ENCODE assay signal across 20 cellular contexts in genomic region chr11:90542092-90542491, GRCh38.
A peak's percentile ranks its signal among the peaks of the same experiment; 100 is the strongest.
DNase-seq lines count a peak whose midpoint lies in the region; FAIRE-seq and TF ChIP-seq lines count a peak whose summit lies in the region.
"Had no signal": no experiment of that assay in that cellular context is flagged by ENCODE, and none has a peak within 500 bp of the region (broad histone marks: within the 10 kb centered on the region; RNA-seq: fewer than 3 reads in every experiment).

No MANE protein-coding gene starts in this region.

- H4K91ac ChIP-seq in H1 (replicated peaks; ENCODE audit: insufficient read length, low read length): no peak overlapping the region

- no peak overlapping the region for H2AK5ac ChIP-seq in H1 (ENCODE audit: low read depth, low read length)

- H3K4me3 ChIP-seq in Caco-2 (ENCODE audit: low read depth, low read length) (no peak overlapping the region), OCI-LY3 (ENCODE audit: low read length) (no peak overlapping the region), H1 (ENCODE audit: extremely low read depth in 1 of 4, insufficient read depth in 2 of 4, low read depth in 3 of 4, low read length in 4 of 4) (no peak overlapping the region), osteoblast (ENCODE audit: insufficient read depth, low read length) (no peak overlapping the region)
- H3K4me3 ChIP-seq: A549 had no signal

- H4K20me1 ChIP-seq in OCI-LY3 (ENCODE audit: insufficient read depth, low read length) (no peaks in the 10 kb centered on the region), H1 (replicated peaks in 1 of 2; ENCODE audit: control insufficient read depth in 1 of 2, insufficient read depth in 2 of 2, low read length in 2 of 2) (no peaks in the 10 kb centered on the region), osteoblast (ENCODE audit: insufficient read depth, low read length) (no peaks in the 10 kb centered on the region)

- intact Hi-C loops in Caco-2 (cut with micrococcal nuclease; ENCODE audit: unreplicated experiment): loop anchor here (1.0 kb wide), 2 partner anchors 66 to 254 kb away; no protein-coding TSS in a partner anchor

- no peak overlapping the region for H3K56ac ChIP-seq in H1 (replicated peaks; ENCODE audit: insufficient read length, low read depth, low read length)

- DNase-seq in Caco-2 (no peak), H1 (ENCODE audit: low read depth in 1 of 2, low spot score in 2 of 2) (no peak), hypothalamus (lab: John Stamatoyannopoulos, UW) (no peak), NCI-H69 (lab: John Stamatoyannopoulos, UW) (no peak), NCI-H446 (lab: John Stamatoyannopoulos, UW) (no peak), osteoblast (ENCODE audit: insufficient read length, low spot score, missing footprints) (no peak)
- DNase-seq: DMS153, GOT3, IMR-90, KG1, NCI-H1105, NCI-H1436 treated with DMSO at 0.1 percent for 48 hours, NCI-H187 treated with DMSO at 0.1 percent for 48 hours, NCI-H446 treated with DMSO at 0.1 percent for 48 hours, NCI-H526, SHP77, T-cell had no signal

- no peaks in the 10 kb centered on the region for H3K79me1 ChIP-seq in H1 (ENCODE audit: low read depth, low read length)

- no peaks in the 10 kb centered on the region for H3K9me3 Mint-ChIP-seq in Caco-2 (ENCODE audit: unreplicated experiment)

- H2BK15ac ChIP-seq in H1 (ENCODE audit: low read length): no peak overlapping the region

- no peak overlapping the region for H2AFZ ChIP-seq in OCI-LY3 (ENCODE audit: low read depth, low read length)
- 0 out of 2 replicates have a peak overlapping the region, but pooled peaks have one; percentile 40 for H2AFZ ChIP-seq in H1 (ENCODE audit: low read length)
- H2AFZ ChIP-seq in osteoblast (ENCODE audit: low read length): no peak overlapping the region

- H3K9ac ChIP-seq in OCI-LY3 (ENCODE audit: low read length): no peak overlapping the region
- no peak overlapping the region for H3K9ac ChIP-seq in H1 (replicated peaks in 1 of 4; ENCODE audit: extremely low read depth in 1 of 4, low read depth in 3 of 4, low read length in 3 of 4)

- CTCF ChIA-PET in Caco-2 (lab: Charles Lee): interaction anchor here (0.8 to 1.0 kb wide), 3 partner anchors 107 to 254 kb away, joined by 3 to 5 read pairs (median 5); no protein-coding TSS in a partner anchor
- CTCF ChIA-PET in H1 (lab: Charles Lee; ENCODE audit: partially characterized antibody): interaction anchor here (1.0 to 1.6 kb wide), 2 partner anchors 81 to 158 kb away, joined by 3 read pairs; no protein-coding TSS in a partner anchor

- no peaks in the 10 kb centered on the region; the same call in 1 of the 2 replicates for H3K23me2 ChIP-seq in H1 (ENCODE audit: low read depth, low read length)

- TF ChIP-seq CTCF in 22Rv1 (IDR thresholded peaks at IDR 0.05): peak; percentile 35; the same call in 1 of the 2 replicates
- peak; percentile 8 to 19 for TF ChIP-seq CTCF in Caco-2 (IDR thresholded peaks at IDR 0.05; ENCODE audit: insufficient read depth in 1 of 2, low read depth in 1 of 2, low read length in 1 of 2, severe bottlenecking in 1 of 2, unreplicated experiment in 1 of 2)
- peak; percentile 66 for TF ChIP-seq CTCF in OCI-LY3 (IDR thresholded peaks at IDR 0.05; ENCODE audit: low read depth, low read length)
- TF ChIP-seq CTCF in H1 (IDR thresholded peaks at IDR 0.05; ENCODE audit: control extremely low read depth in 1 of 3, insufficient read depth in 1 of 3, low read depth in 1 of 3, low read length in 3 of 3): no peak
- TF ChIP-seq CTCF in osteoblast (IDR thresholded peaks at IDR 0.05; ENCODE audit: extremely low read depth, low read depth, low read length): no peak

- H3K27me3 Mint-ChIP-seq in Caco-2 (ENCODE audit: insufficient read depth, unreplicated experiment): peaks cover 8% of the 10 kb centered on the region
- H3K27me3 Mint-ChIP-seq: T-cell had no signal

- H3K36me3 ChIP-seq in Caco-2 (ENCODE audit: control insufficient read depth, insufficient read depth, low read length) (no peaks in the 10 kb centered on the region), OCI-LY3 (replicated peaks; ENCODE audit: low read depth, low read length) (no peaks in the 10 kb centered on the region), H1 (ENCODE audit: control insufficient read depth in 2 of 4, insufficient read depth in 4 of 4, low read length in 3 of 4) (no peaks in the 10 kb centered on the region), osteoblast (ENCODE audit: insufficient read depth, low read length) (no peaks in the 10 kb centered on the region)

- no peak overlapping the region for H3K23ac ChIP-seq in H1 (ENCODE audit: insufficient read length)

- no peak for TF ChIP-seq EP300 in H1 (IDR thresholded peaks at IDR 0.05; ENCODE audit: borderline replicate concordance in 1 of 2, low read depth in 2 of 2, low read length in 2 of 2)

- H3K4me3 Mint-ChIP-seq in Caco-2 (ENCODE audit: unreplicated experiment): no peak overlapping the region
- H3K4me3 Mint-ChIP-seq: T-cell had no signal

- H3K36me3 Mint-ChIP-seq in Caco-2 (ENCODE audit: insufficient read depth, unreplicated experiment): no peaks in the 10 kb centered on the region
- H3K36me3 Mint-ChIP-seq: T-cell had no signal

- no peak overlapping the region for H3K27ac ChIP-seq in 22Rv1
- no peak overlapping the region for H3K27ac ChIP-seq in OCI-LY3 (ENCODE audit: low read length)
- H3K27ac ChIP-seq in H1 (ENCODE audit: low read depth, low read length): no peak overlapping the region
- H3K27ac ChIP-seq in osteoblast (ENCODE audit: low read depth, low read length): no peak overlapping the region
- H3K27ac ChIP-seq: A549 had no signal

- H3K4ac ChIP-seq in H1 (replicated peaks; ENCODE audit: insufficient read length, low read depth, low read length): no peak overlapping the region

- no peak overlapping the region for H3K18ac ChIP-seq in H1 (ENCODE audit: extremely low read depth, low read length)

- no peak overlapping the region for H3K14ac ChIP-seq in H1 (ENCODE audit: insufficient read length)

- H3K9me3 ChIP-seq in Caco-2: no peaks in the 10 kb centered on the region
- no peaks in the 10 kb centered on the region for H3K9me3 ChIP-seq in OCI-LY3 (ENCODE audit: insufficient read depth, low read length)
- H3K9me3 ChIP-seq in H1 (ENCODE audit: insufficient read depth in 2 of 2, low read depth in 1 of 2, low read length in 1 of 2): no peaks in the 10 kb centered on the region
- H3K9me3 ChIP-seq in osteoblast (ENCODE audit: low read depth, low read length): peaks cover 2% of the 10 kb centered on the region
- H3K9me3 ChIP-seq: A549 had no signal

- H3K4me2 ChIP-seq in OCI-LY3 (ENCODE audit: low read length): no peak overlapping the region
- no peak overlapping the region for H3K4me2 ChIP-seq in H1 (ENCODE audit: insufficient read depth in 1 of 2, low read depth in 2 of 2, low read length in 2 of 2)
- H3K4me2 ChIP-seq in osteoblast (ENCODE audit: insufficient read depth, low read length): no peak overlapping the region
- H3K4me2 ChIP-seq: A549 had no signal

- no peak overlapping the region for H4K8ac ChIP-seq in H1 (ENCODE audit: extremely low read depth, insufficient read depth, low read length)

- BruUV-seq in Caco-2 (replicated peaks; lab: Mats Ljungman, UMichigan): no TSS peak

- H4K5ac ChIP-seq in H1 (ENCODE audit: insufficient read length, low read depth, low read length): no peak overlapping the region

- no peak overlapping the region for H2BK120ac ChIP-seq in H1 (replicated peaks; ENCODE audit: low read depth, low read length)

- POLR2A ChIA-PET in Caco-2 (lab: Charles Lee) (no interaction called here), H1 (lab: Charles Lee; ENCODE audit: partially characterized antibody) (no interaction called here)

- H3K4me1 ChIP-seq in Caco-2 (no peaks in the 10 kb centered on the region), OCI-LY3 (ENCODE audit: low read length) (peaks cover 19% of the 10 kb centered on the region), H1 (replicated peaks in 1 of 4; ENCODE audit: control insufficient read depth in 3 of 4, insufficient read depth in 4 of 4, low read length in 3 of 4) (no peaks in the 10 kb centered on the region), osteoblast (ENCODE audit: insufficient read depth, low read length) (no peaks in the 10 kb centered on the region)
- H3K4me1 ChIP-seq: A549 had no signal

- H3K27me3 ChIP-seq in Caco-2 (replicated peaks; ENCODE audit: control insufficient read depth, insufficient read depth, low read length) (no peaks in the 10 kb centered on the region), OCI-LY3 (ENCODE audit: low read depth, low read length) (no peaks in the 10 kb centered on the region), H1 (replicated peaks in 1 of 4; ENCODE audit: control insufficient read depth in 3 of 4, extremely low read depth in 1 of 4, insufficient read depth in 3 of 4, low read length in 3 of 4) (no peaks in the 10 kb centered on the region), osteoblast (ENCODE audit: insufficient read depth, low read length) (no peaks in the 10 kb centered on the region)

- no peak for FAIRE-seq in H1 (lab: Jason Lieb, UNC)
- FAIRE-seq: A549 had no signal

- H3K4me1 Mint-ChIP-seq in Caco-2 (ENCODE audit: low read depth, unreplicated experiment): no peaks in the 10 kb centered on the region
- H3K4me1 Mint-ChIP-seq: T-cell had no signal

- no peaks in the 10 kb centered on the region for H3K79me2 ChIP-seq in OCI-LY3 (ENCODE audit: low read length)
- H3K79me2 ChIP-seq in H1 (ENCODE audit: control insufficient read depth in 1 of 2, insufficient read depth in 2 of 2, low read length in 2 of 2): no peaks in the 10 kb centered on the region
- no peaks in the 10 kb centered on the region for H3K79me2 ChIP-seq in osteoblast (ENCODE audit: insufficient read depth, low read length)

- TF ChIP-seq RAD21 in H1 (IDR thresholded peaks at IDR 0.05 in 1 of 2, conservative IDR thresholded peaks at IDR 0.05 in 1 of 2; ENCODE audit: low read depth in 2 of 2, low read length in 2 of 2): peak in 1 of 2 experiments; percentile 20; a peak in 1 of 4 replicates

- H3K27ac Mint-ChIP-seq in Caco-2 (ENCODE audit: unreplicated experiment): no peak overlapping the region
- H3K27ac Mint-ChIP-seq: T-cell had no signal

- no peak overlapping the region for H2BK12ac ChIP-seq in H1 (ENCODE audit: low read depth, low read length)

- no peak overlapping the region for H2BK5ac ChIP-seq in H1 (ENCODE audit: low read depth, low read length)

- H2BK20ac ChIP-seq in H1 (ENCODE audit: low read length): no peak overlapping the region

- no peak for TF ChIP-seq POLR2A in H1 (IDR thresholded peaks at IDR 0.05; ENCODE audit: control extremely low read depth in 1 of 2, low read depth in 2 of 2, low read length in 2 of 2)

TF ChIP-seq in H1, 55 proteins besides CTCF, POLR2A, EP300 and RAD21 (continues in another document):
- TF ChIP-seq PHF8 (conservative IDR thresholded peaks at IDR 0.05; ENCODE audit: low read depth, low read length) (no peak), RBBP5 (IDR thresholded peaks at IDR 0.05; ENCODE audit: borderline replicate concordance, low read depth, low read length) (no peak), BCL11A (IDR thresholded peaks at IDR 0.05; ENCODE audit: low read depth in 2 of 2, low read length in 2 of 2) (no peak), MAFK (IDR thresholded peaks at IDR 0.05; ENCODE audit: low read depth, low read length) (no peak), BACH1 (IDR thresholded peaks at IDR 0.05; ENCODE audit: low read length) (no peak), YY1 (IDR thresholded peaks at IDR 0.05; ENCODE audit: low read depth, low read length) (no peak), SIRT6 (IDR thresholded peaks at IDR 0.05; ENCODE audit: low read length) (no peak), JUND (IDR thresholded peaks at IDR 0.05; ENCODE audit: low read length) (no peak)

Comparison
In these comparisons a context has a peak if more than half of its experiments do, and no peak if none do; other contexts are left out.
1. CTCF ChIP-seq: peak in 22Rv1 (single experiment), Caco-2 (2 of 2) and OCI-LY3 (single experiment); none in H1 (0 of 3) and osteoblast (single experiment).